ENCODE assay signal across 31 cellular contexts in genomic region chr7:92397542-92397941, GRCh38. TPM values are rescaled to one million over a fixed set of nuclear protein-coding genes. Genes with fewer than 3 reads are reported as not detected.
DNase-seq lines count a peak whose midpoint lies in the region; TF ChIP-seq lines count a peak whose summit lies in the region.
"Had no signal": no experiment of that assay in that cellular context is flagged by ENCODE, and none has a peak within 500 bp of the region (broad histone marks: within the 10 kb centered on the region; RNA-seq: fewer than 3 reads in every experiment).

No MANE protein-coding gene starts in this region.

- H3K27ac Mint-ChIP-seq in chondrocyte (ENCODE audit: unreplicated experiment): peak overlapping the region; percentile 12
- H3K27ac Mint-ChIP-seq in progenitor cell of endocrine pancreas: peak overlapping the region; percentile 39
- H3K27ac Mint-ChIP-seq: B cell; CD4-positive, alpha-beta memory T cell; CD4-positive, alpha-beta T cell; CD4-positive, CD25-positive, alpha-beta regulatory T cell; CD8-positive, alpha-beta T cell had no signal

- DNase-seq in chondrocyte (ENCODE audit: low spot score) (no peak), progenitor cell of endocrine pancreas (ENCODE audit: low spot score, unreplicated experiment) (no peak), sigmoid colon (no peak)
- DNase-seq in activated CD4-positive, alpha-beta T cell treated with anti-CD3 and anti-CD28 coated beads, Interleukin-2, amount 50 U/mL, for 4 hours: no peak
- DNase-seq: 8988T; ACHN; AML-193; BE2C; C1 segment of cervical spinal cord; Caco-2; Calu3; CD4-positive, alpha-beta memory T cell; CD4-positive, alpha-beta T cell; CD4-positive, CD25-positive, alpha-beta regulatory T cell; CD8-positive, alpha-beta memory T cell; CD8-positive, alpha-beta T cell; COR-L47; DMS 273 treated with DMSO at 0.1 percent for 48 hours; DMS153; DMS53; DMS79; DMS79 treated with DMSO at 0.1 percent for 48 hours; DND-41; EL had no signal

- H3K27me3 Mint-ChIP-seq in chondrocyte (ENCODE audit: low read depth) (no peaks in the 10 kb centered on the region), progenitor cell of endocrine pancreas (no peaks in the 10 kb centered on the region)
- H3K27me3 Mint-ChIP-seq: B cell; CD4-positive, alpha-beta memory T cell; CD4-positive, alpha-beta T cell; CD4-positive, CD25-positive, alpha-beta regulatory T cell; CD8-positive, alpha-beta memory T cell had no signal

- H3K36me3 Mint-ChIP-seq in chondrocyte (ENCODE audit: low read depth) (peaks cover 20% of the 10 kb centered on the region), progenitor cell of endocrine pancreas (ENCODE audit: insufficient read depth) (peaks cover 3% of the 10 kb centered on the region)

- H3K4me1 Mint-ChIP-seq in chondrocyte (ENCODE audit: low read depth) (no peaks in the 10 kb centered on the region), progenitor cell of endocrine pancreas (ENCODE audit: low read depth) (peaks cover 2% of the 10 kb centered on the region)
- H3K4me1 Mint-ChIP-seq: B cell; CD14-positive monocyte; CD4-positive, CD25-positive, alpha-beta regulatory T cell had no signal

- intact Hi-C loops in sigmoid colon (cut with DNase I): no loop called here

- H3K4me1 ChIP-seq in sigmoid colon: no peaks in the 10 kb centered on the region
- H3K4me1 ChIP-seq: A549; BE2C; BLaER1; BLaER1 treated with 17β-estradiol and CSF1 and Interleukin-3, amounts not matched to agents 10 nM and 100 nM; Caco-2 had no signal

- H3K4me3 Mint-ChIP-seq in chondrocyte (ENCODE audit: unreplicated experiment) (no peak overlapping the region), progenitor cell of endocrine pancreas (ENCODE audit: low read depth) (no peak overlapping the region)
- H3K4me3 Mint-ChIP-seq: B cell; CD14-positive monocyte; CD4-positive, alpha-beta memory T cell; CD4-positive, alpha-beta T cell; CD4-positive, CD25-positive, alpha-beta regulatory T cell; CD8-positive, alpha-beta memory T cell; CD8-positive, alpha-beta T cell had no signal

- no peak for TF ChIP-seq CTCF in chondrocyte (IDR thresholded peaks at IDR 0.05)
- no peak for TF ChIP-seq CTCF in progenitor cell of endocrine pancreas (IDR thresholded peaks at IDR 0.05; ENCODE audit: unreplicated experiment)
- no peak for TF ChIP-seq CTCF in sigmoid colon (IDR thresholded peaks at IDR 0.05)

- H3K4me3 ChIP-seq in sigmoid colon: no peak overlapping the region
- H3K4me3 ChIP-seq: A549; BLaER1; BLaER1 treated with 17β-estradiol and CSF1 and Interleukin-3, amounts not matched to agents 10 nM and 100 nM had no signal

- H3K36me3 ChIP-seq in sigmoid colon: peaks cover 5 to 70% (median 20%) of the 10 kb centered on the region in 4 donors

- WGBS in sigmoid colon, 2 donors: 93 to 94% methylated on average over 6 of the region's 6 CpGs

- no peak for TF ChIP-seq POLR2A in sigmoid colon (IDR thresholded peaks at IDR 0.05)

- no peak overlapping the region for H3K27ac ChIP-seq in sigmoid colon
- H3K27ac ChIP-seq: 22Rv1; A549; BLaER1; BLaER1 treated with 17β-estradiol and CSF1 and Interleukin-3, amounts not matched to agents 10 nM and 100 nM; C4-2B had no signal

- H3K9me3 Mint-ChIP-seq in chondrocyte (ENCODE audit: low read depth) (no peaks in the 10 kb centered on the region), progenitor cell of endocrine pancreas (ENCODE audit: low read depth) (no peaks in the 10 kb centered on the region)
- H3K9me3 Mint-ChIP-seq: CD14-positive monocyte; CD4-positive, alpha-beta memory T cell; CD4-positive, alpha-beta T cell; CD4-positive, CD25-positive, alpha-beta regulatory T cell; CD8-positive, alpha-beta memory T cell; CD8-positive, alpha-beta T cell had no signal

- H3K27me3 ChIP-seq in sigmoid colon: no peaks in the 10 kb centered on the region
- H3K27me3 ChIP-seq: BE2C; BLaER1; BLaER1 treated with 17β-estradiol and CSF1 and Interleukin-3, amounts not matched to agents 10 nM and 100 nM had no signal

- TF ChIP-seq EP300 in sigmoid colon (IDR thresholded peaks at IDR 0.05): no peak

- no peaks in the 10 kb centered on the region for H3K9me3 ChIP-seq in sigmoid colon
- H3K9me3 ChIP-seq: A549; BE2C; BLaER1; BLaER1 treated with 17β-estradiol and CSF1 and Interleukin-3, amounts not matched to agents 10 nM and 100 nM; Caco-2 had no signal

RNA-seq across cellular contexts. Expression of gene GATAD1, which starts 49.7 kb away (rescaled TPM):
- total RNA-seq in chondrocyte: 26.2 to 32.9 TPM (median 31.3 TPM) in 3 replicates
- total RNA-seq in progenitor cell of endocrine pancreas: 51.0 and 55.0 TPM in 2 replicates
- 10 to 100 TPM; 26.5 to 57.1 (median 47.7) TPM for total RNA-seq in sigmoid colon
- 10 to 100 TPM; 14.8 to 16.8 (median 15.0) TPM for polyA plus RNA-seq in sigmoid colon
